9 cellular contexts compared by ENCODE assay signal in the genomic region with DNA sequence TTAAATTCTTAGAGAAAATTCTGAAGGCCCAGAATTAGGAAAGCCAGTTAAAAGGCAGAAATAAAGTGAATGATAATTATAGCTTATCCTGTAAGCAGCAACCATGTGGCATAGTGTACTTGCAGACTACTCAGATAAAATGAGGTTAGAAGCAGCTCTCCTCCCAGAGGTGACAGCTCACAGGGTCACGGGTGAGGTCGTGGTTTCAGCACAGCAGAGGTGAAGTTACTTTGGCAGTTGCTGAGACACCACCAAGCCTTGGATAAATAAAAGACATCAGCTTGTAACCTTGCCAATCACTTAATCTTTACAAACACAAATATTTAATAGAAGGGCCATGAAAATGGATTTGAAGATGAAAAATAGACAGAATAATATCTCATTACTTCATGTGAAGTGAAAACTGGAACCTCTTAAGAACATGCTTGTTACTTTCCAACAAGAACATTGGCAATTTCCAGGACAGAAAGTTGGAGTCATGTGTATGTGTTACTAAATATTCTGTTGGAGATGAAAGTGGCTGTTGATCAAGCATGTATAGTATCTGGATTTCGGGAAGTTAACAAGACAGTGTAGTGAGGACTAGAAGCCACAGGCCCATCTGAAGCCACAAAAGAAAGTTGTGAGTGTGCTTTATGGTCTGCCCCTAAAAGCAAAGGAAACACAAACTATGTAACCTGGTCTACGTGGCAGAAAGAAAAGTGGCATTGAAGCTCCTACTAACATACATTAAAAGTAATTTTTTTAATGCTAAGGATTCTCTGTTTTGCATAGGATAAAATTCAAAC.
DNase-seq lines count a peak whose midpoint lies in the region; ATAC-seq and TF ChIP-seq lines count a peak whose summit lies in the region.
"Had no signal": no experiment of that assay in that cellular context is flagged by ENCODE, and none has a peak within 500 bp of the region (broad histone marks: within the 10 kb centered on the region; RNA-seq: fewer than 3 reads in every experiment).

No MANE protein-coding gene starts in this region.

- H3K36me3 Mint-ChIP-seq in activated CD8-positive, alpha-beta memory T cell treated with anti-CD3 and anti-CD28 coated beads, Interleukin-2, amount 10 ng/mL, durations not matched to agents 7 days and 5 days = peaks cover 20% of the 10 kb centered on the region
- peaks cover 39% of the 10 kb centered on the region for H3K36me3 Mint-ChIP-seq in osteocyte (ENCODE audit: unreplicated experiment)

- TF ChIP-seq CTCF in osteocyte (IDR thresholded peaks at IDR 0.05) = no peak

- peak overlapping the region; percentile 3 for H3K4me3 Mint-ChIP-seq in activated CD8-positive, alpha-beta memory T cell treated with anti-CD3 and anti-CD28 coated beads, Interleukin-2, amount 10 ng/mL, durations not matched to agents 7 days and 5 days
- peak overlapping the region in 1 of 2 donors; percentile 71 for H3K4me3 Mint-ChIP-seq in stimulated activated naive CD8-positive, alpha-beta T cell treated with anti-CD3 and anti-CD28 coated beads, Interleukin-15, amount 100 ng/mL, for 72 hours
- no peak overlapping the region for H3K4me3 Mint-ChIP-seq in osteocyte (ENCODE audit: unreplicated experiment)

- CTCF ChIA-PET in activated CD8-positive, alpha-beta memory T cell treated with anti-CD3 and anti-CD28 coated beads, Interleukin-2, amount 10 ng/mL, durations not matched to agents 7 days and 5 days (lab: Charles Lee) = interaction anchor here (0.8 to 1.3 kb wide), 6 partner anchors 30 to 208 kb away, joined by 3 to 4 read pairs (median 3); a partner anchor contains a TSS

- no peaks in the 10 kb centered on the region for H3K27me3 Mint-ChIP-seq in activated CD8-positive, alpha-beta memory T cell treated with anti-CD3 and anti-CD28 coated beads, Interleukin-2, amount 10 ng/mL, durations not matched to agents 7 days and 5 days
- H3K27me3 Mint-ChIP-seq in stimulated activated naive CD8-positive, alpha-beta T cell treated with anti-CD3 and anti-CD28 coated beads, Interleukin-15, amount 100 ng/mL, for 72 hours = no peaks in the 10 kb centered on the region
- H3K27me3 Mint-ChIP-seq in osteocyte (ENCODE audit: unreplicated experiment) = no peaks in the 10 kb centered on the region

- peak; percentile 93 for DNase-seq in activated CD8-positive, alpha-beta memory T cell treated with anti-CD3 and anti-CD28 coated beads, Interleukin-2, amount 10 ng/mL, durations not matched to agents 7 days and 5 days
- no peak for DNase-seq in activated CD8-positive, alpha-beta memory T cell treated with anti-CD3 and anti-CD28 coated beads for 24 hours
- DNase-seq in activated T-cell treated with anti-CD3 and anti-CD28 coated beads for 1 hour (ENCODE audit: low read depth) (peak; percentile 44), left ventricle myocardium superior (no peak), osteocyte (ENCODE audit: extremely low spot score, unreplicated experiment) (no peak), NCI-H345 treated with DMSO at 0.1 percent for 48 hours (lab: John Stamatoyannopoulos, UW; ENCODE audit: unreplicated experiment) (no peak), occipital lobe (lab: John Stamatoyannopoulos, UW) (no peak)
- DNase-seq in stimulated activated naive CD8-positive, alpha-beta T cell treated with anti-CD3 and anti-CD28 coated beads, Interleukin-15, amount 100 ng/mL, for 72 hours = peak in 1 of 2 donors; percentile 69
- DNase-seq: NCI-H1105 had no signal

- H3K4me1 Mint-ChIP-seq in activated CD8-positive, alpha-beta memory T cell treated with anti-CD3 and anti-CD28 coated beads, Interleukin-2, amount 10 ng/mL, durations not matched to agents 7 days and 5 days = peaks cover 50% of the 10 kb centered on the region
- peaks cover 56% of the 10 kb centered on the region for H3K4me1 Mint-ChIP-seq in stimulated activated naive CD8-positive, alpha-beta T cell treated with anti-CD3 and anti-CD28 coated beads, Interleukin-15, amount 100 ng/mL, for 72 hours
- H3K4me1 Mint-ChIP-seq in osteocyte (ENCODE audit: unreplicated experiment) = peaks cover 3% of the 10 kb centered on the region

- peak; percentile 84 for ATAC-seq in activated CD8-positive, alpha-beta memory T cell treated with anti-CD3 and anti-CD28 coated beads, Interleukin-2, amount 10 ng/mL, durations not matched to agents 7 days and 5 days
- peak; percentile 71 for ATAC-seq in left ventricle myocardium superior
- peak; percentile 87 for ATAC-seq in stimulated activated naive CD8-positive, alpha-beta T cell treated with anti-CD3 and anti-CD28 coated beads, Interleukin-15, amount 100 ng/mL, for 72 hours

- no peaks in the 10 kb centered on the region for H3K9me3 Mint-ChIP-seq in activated CD8-positive, alpha-beta memory T cell treated with anti-CD3 and anti-CD28 coated beads, Interleukin-2, amount 10 ng/mL, durations not matched to agents 7 days and 5 days (ENCODE audit: low read depth)
- no peaks in the 10 kb centered on the region for H3K9me3 Mint-ChIP-seq in stimulated activated naive CD8-positive, alpha-beta T cell treated with anti-CD3 and anti-CD28 coated beads, Interleukin-15, amount 100 ng/mL, for 72 hours
- no peaks in the 10 kb centered on the region for H3K9me3 Mint-ChIP-seq in osteocyte (ENCODE audit: unreplicated experiment)

- intact Hi-C loops in left ventricle myocardium superior (cut with micrococcal nuclease) = no loop called here

- H3K27ac Mint-ChIP-seq in activated CD8-positive, alpha-beta memory T cell treated with anti-CD3 and anti-CD28 coated beads, Interleukin-2, amount 10 ng/mL, durations not matched to agents 7 days and 5 days = peak overlapping the region; percentile 85
- H3K27ac Mint-ChIP-seq in stimulated activated naive CD8-positive, alpha-beta T cell treated with anti-CD3 and anti-CD28 coated beads, Interleukin-15, amount 100 ng/mL, for 72 hours = peak overlapping the region; percentile 55 to 96
- H3K27ac Mint-ChIP-seq in osteocyte (ENCODE audit: unreplicated experiment) = no peak overlapping the region

Comparison
In these comparisons a context has a peak if more than half of its experiments do, and no peak if none do; other contexts are left out.
1. DNase-seq: peak in activated CD8-positive, alpha-beta memory T cell treated with anti-CD3 and anti-CD28 coated beads, Interleukin-2, amount 10 ng/mL, durations not matched to agents 7 days and 5 days (single experiment) and activated T-cell treated with anti-CD3 and anti-CD28 coated beads for 1 hour (single experiment); none in activated CD8-positive, alpha-beta memory T cell treated with anti-CD3 and anti-CD28 coated beads for 24 hours (single experiment), left ventricle myocardium superior (single experiment), osteocyte (single experiment), NCI-H345 treated with DMSO at 0.1 percent for 48 hours (single experiment) and occipital lobe (single experiment).
2. Peak in every context shown above with its lines, with median percentiles within 50 percentile points of each other: ATAC-seq.